Comparison of ENCODE assay signal across 10 cellular contexts in the genomic region with DNA sequence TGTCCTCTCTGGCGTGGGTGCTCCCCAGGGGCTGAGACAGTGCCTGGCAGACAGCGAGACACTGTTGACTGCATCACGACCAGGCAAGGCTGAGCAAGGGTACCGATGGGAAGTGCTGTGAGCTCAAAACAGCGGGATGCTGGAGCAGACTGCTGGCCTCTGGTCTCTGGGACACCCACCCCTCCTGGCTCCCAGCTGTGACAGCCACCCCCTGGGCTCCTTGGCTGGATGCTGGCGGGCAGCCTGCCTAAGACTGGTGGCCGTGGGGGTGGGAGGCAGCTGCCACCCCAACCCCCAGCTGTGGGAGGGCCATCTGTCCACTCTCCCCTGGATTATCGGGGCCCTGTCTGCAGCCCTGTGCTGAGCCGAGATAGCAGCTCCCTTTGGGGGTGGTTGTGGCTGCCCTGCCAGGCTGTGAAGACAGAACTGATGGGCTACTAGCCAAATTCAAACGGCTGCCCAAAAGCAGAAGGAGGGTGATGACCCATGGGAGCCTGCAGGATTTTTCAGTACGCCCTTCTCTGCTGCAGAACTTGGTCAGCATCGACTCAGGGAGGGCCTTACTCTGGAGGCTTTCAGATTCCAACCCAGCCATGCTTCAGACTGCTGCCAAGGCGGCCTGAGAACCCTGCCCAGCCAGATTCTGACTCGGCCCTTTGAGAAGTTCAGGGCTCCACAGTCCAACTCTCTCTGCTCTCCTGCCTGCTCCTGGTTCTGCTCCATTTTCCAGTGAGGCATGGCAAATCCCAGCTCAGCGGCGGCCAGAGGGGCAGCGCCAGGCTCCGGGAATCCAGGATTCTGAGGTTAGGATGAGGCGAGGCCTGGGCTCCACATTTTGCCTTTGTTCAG.
DNase-seq lines count a peak whose midpoint lies in the region; ATAC-seq, FAIRE-seq and TF ChIP-seq lines count a peak whose summit lies in the region.
"Had no signal": no experiment of that assay in that cellular context is flagged by ENCODE, and none has a peak within 500 bp of the region (broad histone marks: within the 10 kb centered on the region; RNA-seq: fewer than 3 reads in every experiment).

No MANE protein-coding gene starts in this region.

- H3K4me1 ChIP-seq in kidney (ENCODE audit: control insufficient read depth in 1 of 2, insufficient read depth in 1 of 2, low read depth in 1 of 2, low read length in 2 of 2), result peaks cover 0 to 29% of the 10 kb centered on the region in 2 donors
- peaks cover 78% of the 10 kb centered on the region for H3K4me1 ChIP-seq in stomach smooth muscle (ENCODE audit: control insufficient read depth, insufficient read depth, low read length)
- H3K4me1 ChIP-seq in CD4-positive, alpha-beta memory T cell (ENCODE audit: insufficient read depth, low read length), result no peaks in the 10 kb centered on the region

- H3K27ac ChIP-seq in kidney (ENCODE audit: low read depth in 2 of 2, low read length in 2 of 2) (no peak overlapping the region), stomach smooth muscle (ENCODE audit: low read length) (peak overlapping the region; percentile 62)
- no peak overlapping the region for H3K27ac ChIP-seq in CD4-positive, alpha-beta memory T cell (ENCODE audit: low read depth, low read length)

- POLR2A ChIA-PET in CD4-positive, alpha-beta memory T cell (lab: Charles Lee; ENCODE audit: partially characterized antibody), result no interaction called here

- peaks cover 11% of the 10 kb centered on the region for H3K36me3 Mint-ChIP-seq in brain
- H3K36me3 Mint-ChIP-seq in activated naive CD4-positive, alpha-beta T cell treated with anti-CD3 and anti-CD28 coated beads, Interleukin-2, amount 10 ng/mL, durations not matched to agents 7 days and 5 days, result peaks cover 1% of the 10 kb centered on the region
- H3K36me3 Mint-ChIP-seq in CD4-positive, alpha-beta memory T cell, result peaks cover 5 to 22% of the 10 kb centered on the region in 2 donors

- H3K36me3 ChIP-seq in kidney (ENCODE audit: control insufficient read depth in 1 of 2, insufficient read depth in 2 of 2, low read length in 2 of 2) (peaks cover 5 to 10% of the 10 kb centered on the region in 2 donors), stomach smooth muscle (ENCODE audit: control insufficient read depth in 2 of 2, insufficient read depth in 2 of 2, low read length in 2 of 2) (peaks cover 29 to 36% of the 10 kb centered on the region in 2 donors)
- peaks cover 5% of the 10 kb centered on the region for H3K36me3 ChIP-seq in CD4-positive, alpha-beta memory T cell (ENCODE audit: insufficient read depth, low read length)

- H3K27ac Mint-ChIP-seq in brain, result peak overlapping the region in 4 of 5 experiments; percentile 78 to 90 (median 79)
- H3K27ac Mint-ChIP-seq in activated naive CD4-positive, alpha-beta T cell treated with anti-CD3 and anti-CD28 coated beads, Interleukin-2, amount 10 ng/mL, durations not matched to agents 7 days and 5 days, result no peak overlapping the region
- peak overlapping the region in 1 of 7 donors; percentile 27 for H3K27ac Mint-ChIP-seq in CD4-positive, alpha-beta memory T cell

- FAIRE-seq in kidney (lab: Jason Lieb, UNC), result no peak

- H3K9me3 ChIP-seq in kidney (ENCODE audit: control insufficient read depth in 1 of 2, low read length in 2 of 2) (no peaks in the 10 kb centered on the region), stomach smooth muscle (ENCODE audit: control insufficient read depth in 2 of 2, low read length in 2 of 2) (no peaks in the 10 kb centered on the region)
- H3K9me3 ChIP-seq in CD4-positive, alpha-beta memory T cell (ENCODE audit: control insufficient read depth in 1 of 2, low read length in 2 of 2), result no peaks in the 10 kb centered on the region

- no peak for ATAC-seq in GM18517 (IDR thresholded peaks at IDR 0.05; ENCODE audit: unreplicated experiment)

- H3K4me3 Mint-ChIP-seq in brain, result no peak overlapping the region
- H3K4me3 Mint-ChIP-seq in activated naive CD4-positive, alpha-beta T cell treated with anti-CD3 and anti-CD28 coated beads, Interleukin-2, amount 10 ng/mL, durations not matched to agents 7 days and 5 days, result no peak overlapping the region
- H3K4me3 Mint-ChIP-seq in CD4-positive, alpha-beta memory T cell, result no peak overlapping the region
- H3K4me3 Mint-ChIP-seq: central memory CD8-positive, alpha-beta T cell had no signal

- H3K9ac ChIP-seq in kidney (ENCODE audit: low read length in 2 of 2) (no peak overlapping the region), stomach smooth muscle (ENCODE audit: low read length in 2 of 2) (no peak overlapping the region)

- H3K27me3 ChIP-seq in stomach smooth muscle (ENCODE audit: control insufficient read depth in 1 of 2, insufficient read depth in 2 of 2, low read length in 2 of 2), result no peaks in the 10 kb centered on the region
- H3K27me3 ChIP-seq in CD4-positive, alpha-beta memory T cell (ENCODE audit: insufficient read depth, low read length), result no peaks in the 10 kb centered on the region

- DNase-seq in GF-D8 (lab: John Stamatoyannopoulos, UW) (peak; percentile 75), kidney (peak; percentile 85), NCI-H1694 (lab: John Stamatoyannopoulos, UW) (no peak)
- no peak for DNase-seq in activated naive CD4-positive, alpha-beta T cell treated with anti-CD3 and anti-CD28 coated beads, Interleukin-2, amount 10 ng/mL, durations not matched to agents 7 days and 5 days
- DNase-seq in CD4-positive, alpha-beta memory T cell, result no peak
- DNase-seq: NCI-H748 treated with DMSO at 0.1 percent for 48 hours had no signal

- H3K27me3 Mint-ChIP-seq in brain, result peaks cover 6% of the 10 kb centered on the region
- no peaks in the 10 kb centered on the region for H3K27me3 Mint-ChIP-seq in activated naive CD4-positive, alpha-beta T cell treated with anti-CD3 and anti-CD28 coated beads, Interleukin-2, amount 10 ng/mL, durations not matched to agents 7 days and 5 days
- H3K27me3 Mint-ChIP-seq in CD4-positive, alpha-beta memory T cell, result no peaks in the 10 kb centered on the region
- H3K27me3 Mint-ChIP-seq: central memory CD8-positive, alpha-beta T cell had no signal

- CTCF ChIA-PET in activated naive CD4-positive, alpha-beta T cell treated with anti-CD3 and anti-CD28 coated beads, Interleukin-2, amount 10 ng/mL, durations not matched to agents 7 days and 5 days (lab: Charles Lee), result interaction anchor here (1.0 to 1.7 kb wide), 2 partner anchors 13 to 230 kb away, joined by 4 to 6 read pairs; no protein-coding TSS in a partner anchor
- CTCF ChIA-PET in CD4-positive, alpha-beta memory T cell (lab: Charles Lee; ENCODE audit: partially characterized antibody), result no interaction called here

- intact Hi-C loops in kidney (cut with DNase I), result no loop called here
- intact Hi-C loops in CD4-positive, alpha-beta memory T cell (cut with micrococcal nuclease), result no loop called here

- peaks cover 0 to 1% (median 0%) of the 10 kb centered on the region in 5 experiments for H3K9me3 Mint-ChIP-seq in brain
- no peaks in the 10 kb centered on the region for H3K9me3 Mint-ChIP-seq in activated naive CD4-positive, alpha-beta T cell treated with anti-CD3 and anti-CD28 coated beads, Interleukin-2, amount 10 ng/mL, durations not matched to agents 7 days and 5 days
- no peaks in the 10 kb centered on the region for H3K9me3 Mint-ChIP-seq in CD4-positive, alpha-beta memory T cell
- H3K9me3 Mint-ChIP-seq: central memory CD8-positive, alpha-beta T cell had no signal

- H3K4me3 ChIP-seq in kidney (ENCODE audit: low read length in 2 of 2) (no peak overlapping the region), stomach smooth muscle (ENCODE audit: low read length in 2 of 2) (peak overlapping the region in 1 of 2 donors; percentile 29)
- H3K4me3 ChIP-seq in CD4-positive, alpha-beta memory T cell (ENCODE audit: low read length in 2 of 2), result no peak overlapping the region

- H3K4me1 Mint-ChIP-seq in brain, result peaks cover 28% of the 10 kb centered on the region
- no peaks in the 10 kb centered on the region for H3K4me1 Mint-ChIP-seq in activated naive CD4-positive, alpha-beta T cell treated with anti-CD3 and anti-CD28 coated beads, Interleukin-2, amount 10 ng/mL, durations not matched to agents 7 days and 5 days
- H3K4me1 Mint-ChIP-seq in CD4-positive, alpha-beta memory T cell, result no peaks in the 10 kb centered on the region
- H3K4me1 Mint-ChIP-seq: central memory CD8-positive, alpha-beta T cell had no signal

- TF ChIP-seq CTCF in brain (conservative IDR thresholded peaks at IDR 0.05) (no peak), kidney (IDR thresholded peaks at IDR 0.05; ENCODE audit: borderline replicate concordance, extremely low read depth, insufficient read depth) (no peak)

Comparison
In these comparisons a context has a peak if more than half of its experiments do, and no peak if none do; other contexts are left out.
1. DNase-seq: peak in GF-D8 (single experiment) and kidney (single experiment); none in activated naive CD4-positive, alpha-beta T cell treated with anti-CD3 and anti-CD28 coated beads, Interleukin-2, amount 10 ng/mL, durations not matched to agents 7 days and 5 days (single experiment), CD4-positive, alpha-beta memory T cell (0 of 5) and NCI-H1694 (single experiment).